In genomic region chr1:243924188-243924587, GRCh38 we compare ENCODE assay signal across 15 cellular contexts.
DNase-seq lines count a peak whose midpoint lies in the region; ATAC-seq lines count a peak whose summit lies in the region.
"Had no signal": no experiment of that assay in that cellular context is flagged by ENCODE, and none has a peak within 500 bp of the region (broad histone marks: within the 10 kb centered on the region; RNA-seq: fewer than 3 reads in every experiment).

No MANE protein-coding gene starts in this region.

- peak; percentile 75 for DNase-seq in AG08396 (ENCODE audit: low spot score)
- peak; percentile 78 for DNase-seq in HS-5 (ENCODE audit: low read depth)
- DNase-seq in astrocyte of the hippocampus (ENCODE audit: low read depth, low spot score): peak; percentile 43
- peak; percentile 62 for DNase-seq in iris pigment epithelial cell (ENCODE audit: low read depth)
- no peak for DNase-seq in NCI-H1417 (lab: John Stamatoyannopoulos, UW)
- DNase-seq in OCI-M1 (lab: John Stamatoyannopoulos, UW): no peak
- DNase-seq in pons (ENCODE audit: low spot score): no peak
- DNase-seq: activated gamma-delta T cell; GF-D8; NCI-H1092 treated with DMSO at 0.1 percent for 48 hours; NCI-H774; stimulated activated CD4-positive, alpha-beta T cell treated with anti-CD3 and anti-CD28 coated beads, Interleukin-12 subunit alpha, Interleukin-12 subunit beta, amount 100 ng/mL, for 4 hours; upper lobe of right lung had no signal

- ATAC-seq in GM18867 (IDR thresholded peaks at IDR 0.05; ENCODE audit: unreplicated experiment): no peak
- ATAC-seq: left lobe of liver, upper lobe of right lung had no signal

Comparison
In these comparisons a context has a peak if more than half of its experiments do, and no peak if none do; other contexts are left out.
1. DNase-seq: peak in AG08396 (single experiment), HS-5 (single experiment), astrocyte of the hippocampus (single experiment) and iris pigment epithelial cell (single experiment); none in NCI-H1417 (0 of 3), OCI-M1 (single experiment) and pons (single experiment).